In the genomic region with DNA sequence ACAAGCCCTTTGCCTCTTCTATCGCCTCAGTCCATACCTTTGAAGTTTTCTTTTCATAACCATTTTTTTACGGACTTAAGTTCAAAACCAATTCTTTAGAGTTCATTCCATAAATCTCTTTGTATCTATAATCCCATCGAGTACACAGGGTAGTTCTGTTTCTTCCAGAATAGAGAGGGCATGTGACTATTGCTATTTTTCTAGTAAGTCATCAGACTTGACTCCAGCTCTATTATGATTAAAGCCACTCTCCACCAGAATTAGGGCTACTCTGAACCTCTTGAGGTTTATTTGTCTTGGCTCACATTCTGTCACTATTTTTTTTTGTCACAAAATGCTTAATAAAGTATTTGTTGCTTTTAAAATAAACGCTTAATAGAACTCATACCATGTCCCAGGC, we compare ENCODE assay signal across 22 cellular contexts.
DNase-seq lines count a peak whose midpoint lies in the region; ATAC-seq and TF ChIP-seq lines count a peak whose summit lies in the region.
"Had no signal": no experiment of that assay in that cellular context is flagged by ENCODE, and none has a peak within 500 bp of the region (broad histone marks: within the 10 kb centered on the region; RNA-seq: fewer than 3 reads in every experiment).

No MANE protein-coding gene starts in this region.

- intact Hi-C loops in left lung (cut with DNase I), result no loop called here
- intact Hi-C loops in upper lobe of right lung (cut with DNase I), result no loop called here

- no peaks in the 10 kb centered on the region for H3K27me3 ChIP-seq in left lung
- no peaks in the 10 kb centered on the region for H3K27me3 ChIP-seq in upper lobe of right lung
- H3K27me3 ChIP-seq: BLaER1 had no signal

- no peaks in the 10 kb centered on the region for H3K27me3 Mint-ChIP-seq in glutamatergic neuron (ENCODE audit: unreplicated experiment)
- H3K27me3 Mint-ChIP-seq: CD4-positive, CD25-positive, alpha-beta regulatory T cell had no signal

- no peak overlapping the region for H3K4me3 ChIP-seq in left lung
- no peak overlapping the region for H3K4me3 ChIP-seq in upper lobe of right lung
- H3K4me3 ChIP-seq: BLaER1, GM12878, GM23248 had no signal

- H3K4me1 ChIP-seq in left lung, result peaks cover 12 to 23% of the 10 kb centered on the region in 2 donors
- peaks cover 13% of the 10 kb centered on the region for H3K4me1 ChIP-seq in upper lobe of right lung
- H3K4me1 ChIP-seq: Caco-2 had no signal

- H3K4me1 Mint-ChIP-seq in glutamatergic neuron (ENCODE audit: low read depth, unreplicated experiment), result no peaks in the 10 kb centered on the region
- H3K4me1 Mint-ChIP-seq: B cell had no signal

- H3K4me3 Mint-ChIP-seq in glutamatergic neuron (ENCODE audit: unreplicated experiment), result no peak overlapping the region
- H3K4me3 Mint-ChIP-seq: B cell; CD4-positive, CD25-positive, alpha-beta regulatory T cell; CD8-positive, alpha-beta T cell had no signal

- DNase-seq in DMS53 (lab: John Stamatoyannopoulos, UW) (peak; percentile 6), DMS53 treated with DMSO at 0.1 percent for 48 hours (lab: John Stamatoyannopoulos, UW; ENCODE audit: unreplicated experiment) (no peak), NCI-H1105 treated with DMSO at 0.1 percent for 48 hours (lab: John Stamatoyannopoulos, UW) (peak; percentile 5), NCI-H1105 (lab: John Stamatoyannopoulos, UW) (no peak), left lung (no peak), upper lobe of right lung (no peak), NCI-H774 (lab: John Stamatoyannopoulos, UW) (no peak), glutamatergic neuron (no peak)
- DNase-seq: Caco-2; CD4-positive, CD25-positive, alpha-beta regulatory T cell; CD8-positive, alpha-beta T cell; DMS153; EL; GDM1; GM23248; H7; HCEC 1CT had no signal

- H3K36me3 Mint-ChIP-seq in glutamatergic neuron (ENCODE audit: unreplicated experiment), result no peaks in the 10 kb centered on the region
- H3K36me3 Mint-ChIP-seq: CD8-positive, alpha-beta T cell had no signal

- H3K9me3 ChIP-seq in left lung, result no peaks in the 10 kb centered on the region
- no peaks in the 10 kb centered on the region for H3K9me3 ChIP-seq in upper lobe of right lung
- H3K9me3 ChIP-seq: BLaER1, Caco-2 had no signal

- TF ChIP-seq CTCF in left lung (IDR thresholded peaks at IDR 0.05) (no peak), upper lobe of right lung (IDR thresholded peaks at IDR 0.05) (no peak), glutamatergic neuron (IDR thresholded peaks at IDR 0.05; ENCODE audit: partially characterized antibody, unreplicated experiment) (no peak)

- H3K36me3 ChIP-seq in left lung (no peaks in the 10 kb centered on the region), upper lobe of right lung (no peaks in the 10 kb centered on the region)
- H3K36me3 ChIP-seq: BLaER1 had no signal

- H3K9me3 Mint-ChIP-seq in glutamatergic neuron (ENCODE audit: unreplicated experiment), result no peaks in the 10 kb centered on the region
- H3K9me3 Mint-ChIP-seq: CD8-positive, alpha-beta T cell had no signal

- peak overlapping the region in 1 of 2 donors; percentile 39 for H3K27ac ChIP-seq in left lung
- H3K27ac ChIP-seq in upper lobe of right lung, result no peak overlapping the region
- H3K27ac ChIP-seq: 22Rv1, BLaER1, C4-2B, GM23248 had no signal

- H3K27ac Mint-ChIP-seq in glutamatergic neuron (ENCODE audit: unreplicated experiment), result no peak overlapping the region
- H3K27ac Mint-ChIP-seq: B cell; CD4-positive, CD25-positive, alpha-beta regulatory T cell; CD8-positive, alpha-beta T cell had no signal

- peak; percentile 70 for ATAC-seq in left lung
- ATAC-seq in upper lobe of right lung, result peak; percentile 29
- ATAC-seq: CD8-positive, alpha-beta T cell; GM12878 had no signal

Comparison
In these comparisons a context has a peak if more than half of its experiments do, and no peak if none do; other contexts are left out.
1. DNase-seq: peak in DMS53 (single experiment) and NCI-H1105 treated with DMSO at 0.1 percent for 48 hours (single experiment); none in DMS53 treated with DMSO at 0.1 percent for 48 hours (single experiment), NCI-H1105 (single experiment), left lung (0 of 2), upper lobe of right lung (single experiment), NCI-H774 (single experiment) and glutamatergic neuron (single experiment).